In genomic region chr9:33452828-33453271, GRCh38 we compare ENCODE assay signal across 1 cellular context.
TF ChIP-seq lines count a peak whose summit lies in the region.

No MANE protein-coding gene starts in this region.

TF ChIP-seq in HepG2, 621 proteins besides CTCF, POLR2A, EP300 and RAD21 (continued from another document):
- TF ChIP-seq, protein P1, sequence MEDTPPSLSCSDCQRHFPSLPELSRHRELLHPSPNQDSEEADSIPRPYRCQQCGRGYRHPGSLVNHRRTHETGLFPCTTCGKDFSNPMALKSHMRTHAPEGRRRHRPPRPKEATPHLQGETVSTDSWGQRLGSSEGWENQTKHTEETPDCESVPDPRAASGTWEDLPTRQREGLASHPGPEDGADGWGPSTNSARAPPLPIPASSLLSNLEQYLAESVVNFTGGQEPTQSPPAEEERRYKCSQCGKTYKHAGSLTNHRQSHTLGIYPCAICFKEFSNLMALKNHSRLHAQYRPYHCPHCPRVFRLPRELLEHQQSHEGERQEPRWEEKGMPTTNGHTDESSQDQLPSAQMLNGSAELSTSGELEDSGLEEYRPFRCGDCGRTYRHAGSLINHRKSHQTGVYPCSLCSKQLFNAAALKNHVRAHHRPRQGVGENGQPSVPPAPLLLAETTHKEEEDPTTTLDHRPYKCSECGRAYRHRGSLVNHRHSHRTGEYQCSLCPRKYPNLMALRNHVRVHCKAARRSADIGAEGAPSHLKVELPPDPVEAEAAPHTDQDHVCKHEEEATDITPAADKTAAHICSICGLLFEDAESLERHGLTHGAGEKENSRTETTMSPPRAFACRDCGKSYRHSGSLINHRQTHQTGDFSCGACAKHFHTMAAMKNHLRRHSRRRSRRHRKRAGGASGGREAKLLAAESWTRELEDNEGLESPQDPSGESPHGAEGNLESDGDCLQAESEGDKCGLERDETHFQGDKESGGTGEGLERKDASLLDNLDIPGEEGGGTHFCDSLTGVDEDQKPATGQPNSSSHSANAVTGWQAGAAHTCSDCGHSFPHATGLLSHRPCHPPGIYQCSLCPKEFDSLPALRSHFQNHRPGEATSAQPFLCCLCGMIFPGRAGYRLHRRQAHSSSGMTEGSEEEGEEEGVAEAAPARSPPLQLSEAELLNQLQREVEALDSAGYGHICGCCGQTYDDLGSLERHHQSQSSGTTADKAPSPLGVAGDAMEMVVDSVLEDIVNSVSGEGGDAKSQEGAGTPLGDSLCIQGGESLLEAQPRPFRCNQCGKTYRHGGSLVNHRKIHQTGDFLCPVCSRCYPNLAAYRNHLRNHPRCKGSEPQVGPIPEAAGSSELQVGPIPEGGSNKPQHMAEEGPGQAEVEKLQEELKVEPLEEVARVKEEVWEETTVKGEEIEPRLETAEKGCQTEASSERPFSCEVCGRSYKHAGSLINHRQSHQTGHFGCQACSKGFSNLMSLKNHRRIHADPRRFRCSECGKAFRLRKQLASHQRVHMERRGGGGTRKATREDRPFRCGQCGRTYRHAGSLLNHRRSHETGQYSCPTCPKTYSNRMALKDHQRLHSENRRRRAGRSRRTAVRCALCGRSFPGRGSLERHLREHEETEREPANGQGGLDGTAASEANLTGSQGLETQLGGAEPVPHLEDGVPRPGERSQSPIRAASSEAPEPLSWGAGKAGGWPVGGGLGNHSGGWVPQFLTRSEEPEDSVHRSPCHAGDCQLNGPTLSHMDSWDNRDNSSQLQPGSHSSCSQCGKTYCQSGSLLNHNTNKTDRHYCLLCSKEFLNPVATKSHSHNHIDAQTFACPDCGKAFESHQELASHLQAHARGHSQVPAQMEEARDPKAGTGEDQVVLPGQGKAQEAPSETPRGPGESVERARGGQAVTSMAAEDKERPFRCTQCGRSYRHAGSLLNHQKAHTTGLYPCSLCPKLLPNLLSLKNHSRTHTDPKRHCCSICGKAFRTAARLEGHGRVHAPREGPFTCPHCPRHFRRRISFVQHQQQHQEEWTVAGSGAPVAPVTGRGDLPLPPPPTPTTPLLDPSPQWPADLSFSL (CRISPR knock-in tag; IDR thresholded peaks at IDR 0.05) = no peak
- TF ChIP-seq ZNF557 (CRISPR knock-in tag; IDR thresholded peaks at IDR 0.05) (no peak), SMAD3 (CRISPR knock-in tag; IDR thresholded peaks at IDR 0.05) (no peak), TEAD3 (CRISPR knock-in tag; optimal IDR thresholded peaks at IDR 0.05; ENCODE audit: borderline replicate concordance) (peak; percentile 44), SMC3 (IDR thresholded peaks at IDR 0.05; ENCODE audit: low read length) (peak; percentile 43; the same call in 1 of the 2 replicates), SRSF4 (IDR thresholded peaks at IDR 0.05; ENCODE audit: low read depth, low read length, poor library complexity, severe bottlenecking) (no peak), ZBTB33 (CRISPR knock-in tag; IDR thresholded peaks at IDR 0.05) (no peak), HMG20B (CRISPR knock-in tag; conservative IDR thresholded peaks at IDR 0.05) (no peak), RXRA (CRISPR knock-in tag; IDR thresholded peaks at IDR 0.05) (0 out of 2 replicates have a peak, but pooled peaks have one; percentile 52), ZNF564 (CRISPR knock-in tag; IDR thresholded peaks at IDR 0.05) (no peak), TCF7L2 (IDR thresholded peaks at IDR 0.05; ENCODE audit: low read depth, low read length) (no peak), SRY (CRISPR knock-in tag; IDR thresholded peaks at IDR 0.05) (no peak), RELA (CRISPR knock-in tag; IDR thresholded peaks at IDR 0.05) (no peak), ZNF747 (CRISPR knock-in tag; IDR thresholded peaks at IDR 0.05; ENCODE audit: borderline replicate concordance) (no peak), ZNF556 (CRISPR knock-in tag; IDR thresholded peaks at IDR 0.05; ENCODE audit: borderline replicate concordance) (peak; percentile 29; the same call in 1 of the 2 replicates), ZNF740 (CRISPR knock-in tag; IDR thresholded peaks at IDR 0.05) (no peak), ZSCAN21 (CRISPR knock-in tag; IDR thresholded peaks at IDR 0.05; ENCODE audit: borderline replicate concordance) (no peak; the same call in 1 of the 2 replicates), ZNF580 (CRISPR knock-in tag; IDR thresholded peaks at IDR 0.05; ENCODE audit: borderline replicate concordance, low read depth) (no peak), ZNF251 (CRISPR knock-in tag; IDR thresholded peaks at IDR 0.05) (no peak), ZNF619 (CRISPR knock-in tag; IDR thresholded peaks at IDR 0.05) (no peak), ZNF234 (CRISPR knock-in tag; conservative IDR thresholded peaks at IDR 0.05) (no peak), ARID5B (CRISPR knock-in tag; IDR thresholded peaks at IDR 0.05) (peak; percentile 50), ZNF230 (CRISPR knock-in tag; IDR thresholded peaks at IDR 0.05) (no peak), ZNF136 (CRISPR knock-in tag; IDR thresholded peaks at IDR 0.05; ENCODE audit: low read depth) (0 out of 2 replicates have a peak, but pooled peaks have one; percentile 32), KAT8 (CRISPR knock-in tag; IDR thresholded peaks at IDR 0.05) (peak; percentile 51), ZBTB37 (CRISPR knock-in tag; IDR thresholded peaks at IDR 0.05) (no peak), KDM5A (IDR thresholded peaks at IDR 0.05; ENCODE audit: borderline replicate concordance, low read length) (no peak), ZFP1 (CRISPR knock-in tag; IDR thresholded peaks at IDR 0.05) (no peak), MTA3 (CRISPR knock-in tag; IDR thresholded peaks at IDR 0.05) (no peak), ZNF501 (CRISPR knock-in tag; IDR thresholded peaks at IDR 0.05) (0 out of 2 replicates have a peak, but pooled peaks have one; percentile 29), FOXA1 (IDR thresholded peaks at IDR 0.05) (no peak), FOXA1 (CRISPR knock-in tag; IDR thresholded peaks at IDR 0.05) (no peak), YY1 (IDR thresholded peaks at IDR 0.05; ENCODE audit: insufficient read depth, insufficient replicate concordance, low read depth, low read length) (peak; percentile 30), REPIN1 (CRISPR knock-in tag; IDR thresholded peaks at IDR 0.05; ENCODE audit: borderline replicate concordance, low read depth) (no peak), IKZF1 (IDR thresholded peaks at IDR 0.05) (no peak)
- TF ChIP-seq, protein P2, sequence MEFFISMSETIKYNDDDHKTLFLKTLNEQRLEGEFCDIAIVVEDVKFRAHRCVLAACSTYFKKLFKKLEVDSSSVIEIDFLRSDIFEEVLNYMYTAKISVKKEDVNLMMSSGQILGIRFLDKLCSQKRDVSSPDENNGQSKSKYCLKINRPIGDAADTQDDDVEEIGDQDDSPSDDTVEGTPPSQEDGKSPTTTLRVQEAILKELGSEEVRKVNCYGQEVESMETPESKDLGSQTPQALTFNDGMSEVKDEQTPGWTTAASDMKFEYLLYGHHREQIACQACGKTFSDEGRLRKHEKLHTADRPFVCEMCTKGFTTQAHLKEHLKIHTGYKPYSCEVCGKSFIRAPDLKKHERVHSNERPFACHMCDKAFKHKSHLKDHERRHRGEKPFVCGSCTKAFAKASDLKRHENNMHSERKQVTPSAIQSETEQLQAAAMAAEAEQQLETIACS (CRISPR knock-in tag; IDR thresholded peaks at IDR 0.05) = no peak
- TF ChIP-seq, protein P3, sequence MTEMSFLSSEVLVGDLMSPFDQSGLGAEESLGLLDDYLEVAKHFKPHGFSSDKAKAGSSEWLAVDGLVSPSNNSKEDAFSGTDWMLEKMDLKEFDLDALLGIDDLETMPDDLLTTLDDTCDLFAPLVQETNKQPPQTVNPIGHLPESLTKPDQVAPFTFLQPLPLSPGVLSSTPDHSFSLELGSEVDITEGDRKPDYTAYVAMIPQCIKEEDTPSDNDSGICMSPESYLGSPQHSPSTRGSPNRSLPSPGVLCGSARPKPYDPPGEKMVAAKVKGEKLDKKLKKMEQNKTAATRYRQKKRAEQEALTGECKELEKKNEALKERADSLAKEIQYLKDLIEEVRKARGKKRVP (CRISPR knock-in tag; IDR thresholded peaks at IDR 0.05) = no peak
- TF ChIP-seq, protein P4, sequence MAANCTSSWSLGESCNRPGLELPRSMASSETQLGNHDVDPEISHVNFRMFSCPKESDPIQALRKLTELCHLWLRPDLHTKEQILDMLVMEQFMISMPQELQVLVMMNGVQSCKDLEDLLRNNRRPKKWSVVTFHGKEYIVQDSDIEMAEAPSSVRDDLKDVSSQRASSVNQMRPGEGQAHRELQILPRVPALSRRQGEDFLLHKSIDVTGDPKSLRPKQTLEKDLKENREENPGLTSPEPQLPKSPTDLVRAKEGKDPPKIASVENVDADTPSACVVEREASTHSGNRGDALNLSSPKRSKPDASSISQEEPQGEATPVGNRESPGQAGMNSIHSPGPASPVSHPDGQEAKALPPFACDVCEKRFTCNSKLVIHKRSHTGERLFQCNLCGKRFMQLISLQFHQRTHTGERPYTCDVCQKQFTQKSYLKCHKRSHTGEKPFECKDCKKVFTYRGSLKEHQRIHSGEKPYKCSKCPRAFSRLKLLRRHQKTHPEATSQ (CRISPR knock-in tag; IDR thresholded peaks at IDR 0.05; ENCODE audit: borderline replicate concordance) = no peak
- TF ChIP-seq, protein P5, sequence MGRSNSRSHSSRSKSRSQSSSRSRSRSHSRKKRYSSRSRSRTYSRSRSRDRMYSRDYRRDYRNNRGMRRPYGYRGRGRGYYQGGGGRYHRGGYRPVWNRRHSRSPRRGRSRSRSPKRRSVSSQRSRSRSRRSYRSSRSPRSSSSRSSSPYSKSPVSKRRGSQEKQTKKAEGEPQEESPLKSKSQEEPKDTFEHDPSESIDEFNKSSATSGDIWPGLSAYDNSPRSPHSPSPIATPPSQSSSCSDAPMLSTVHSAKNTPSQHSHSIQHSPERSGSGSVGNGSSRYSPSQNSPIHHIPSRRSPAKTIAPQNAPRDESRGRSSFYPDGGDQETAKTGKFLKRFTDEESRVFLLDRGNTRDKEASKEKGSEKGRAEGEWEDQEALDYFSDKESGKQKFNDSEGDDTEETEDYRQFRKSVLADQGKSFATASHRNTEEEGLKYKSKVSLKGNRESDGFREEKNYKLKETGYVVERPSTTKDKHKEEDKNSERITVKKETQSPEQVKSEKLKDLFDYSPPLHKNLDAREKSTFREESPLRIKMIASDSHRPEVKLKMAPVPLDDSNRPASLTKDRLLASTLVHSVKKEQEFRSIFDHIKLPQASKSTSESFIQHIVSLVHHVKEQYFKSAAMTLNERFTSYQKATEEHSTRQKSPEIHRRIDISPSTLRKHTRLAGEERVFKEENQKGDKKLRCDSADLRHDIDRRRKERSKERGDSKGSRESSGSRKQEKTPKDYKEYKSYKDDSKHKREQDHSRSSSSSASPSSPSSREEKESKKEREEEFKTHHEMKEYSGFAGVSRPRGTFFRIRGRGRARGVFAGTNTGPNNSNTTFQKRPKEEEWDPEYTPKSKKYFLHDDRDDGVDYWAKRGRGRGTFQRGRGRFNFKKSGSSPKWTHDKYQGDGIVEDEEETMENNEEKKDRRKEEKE (IDR thresholded peaks at IDR 0.05) = no peak
- TF ChIP-seq, protein P6, sequence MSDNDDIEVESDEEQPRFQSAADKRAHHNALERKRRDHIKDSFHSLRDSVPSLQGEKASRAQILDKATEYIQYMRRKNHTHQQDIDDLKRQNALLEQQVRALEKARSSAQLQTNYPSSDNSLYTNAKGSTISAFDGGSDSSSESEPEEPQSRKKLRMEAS (IDR thresholded peaks at IDR 0.05) = peak; percentile 22; the same call in 1 of the 2 replicates
